Comparison of ENCODE assay signal across 9 cellular contexts in the genomic region with DNA sequence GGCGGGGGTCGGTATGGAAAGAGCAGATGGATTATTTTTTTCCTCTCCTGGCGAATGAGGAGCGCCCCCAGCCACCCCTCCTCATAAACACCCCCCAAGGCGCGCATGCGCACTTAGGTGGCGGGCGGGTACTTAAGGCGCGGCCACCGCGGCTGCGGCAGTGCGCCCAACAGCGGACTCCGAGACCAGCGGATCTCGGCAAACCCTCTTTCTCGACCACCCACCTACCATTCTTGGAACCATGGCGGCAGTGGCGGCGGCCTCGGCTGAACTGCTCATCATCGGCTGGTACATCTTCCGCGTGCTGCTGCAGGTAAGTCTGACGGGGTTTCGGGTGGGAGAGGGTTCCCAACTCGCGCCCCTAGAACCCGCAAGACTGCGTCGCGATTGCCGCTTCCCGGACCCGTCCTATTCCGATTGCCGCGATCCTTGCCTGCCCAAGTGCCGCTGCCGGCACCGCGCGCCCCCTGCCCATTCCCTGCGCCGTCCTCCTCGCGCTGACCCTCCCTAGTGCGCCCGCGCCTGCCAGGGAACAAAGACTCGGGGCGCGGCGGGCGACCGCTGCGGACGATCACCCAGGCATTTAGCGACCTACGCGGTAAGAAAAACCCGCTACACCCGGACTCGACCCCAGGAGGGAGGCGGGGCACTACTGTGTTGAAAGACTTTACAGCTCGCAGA. TPM values are rescaled to one million over a fixed set of nuclear protein-coding genes. Genes with fewer than 3 reads are reported as not detected.
DNase-seq lines count a peak whose midpoint lies in the region; ATAC-seq and TF ChIP-seq lines count a peak whose summit lies in the region.
"Had no signal": no experiment of that assay in that cellular context is flagged by ENCODE, and none has a peak within 500 bp of the region (broad histone marks: within the 10 kb centered on the region; RNA-seq: fewer than 3 reads in every experiment).

A gene with protein sequence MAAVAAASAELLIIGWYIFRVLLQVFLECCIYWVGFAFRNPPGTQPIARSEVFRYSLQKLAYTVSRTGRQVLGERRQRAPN (plus strand): TSS at position 160 of the 681 bp plus-strand sequence. CDS start 82 bp downstream, at position 242.

- no peak within 1 kb of the TSS for H3K27ac Mint-ChIP-seq in central memory CD8-positive, alpha-beta T cell (ENCODE audit: low read depth)

- H3K27me3 ChIP-seq in cardiac muscle cell (no peaks in the 10 kb centered on the region), upper lobe of right lung (no peaks in the 10 kb centered on the region)

- peaks cover 27% of the 10 kb centered on the region for H3K36me3 Mint-ChIP-seq in central memory CD8-positive, alpha-beta T cell (ENCODE audit: insufficient read depth)

- DNase-seq in cardiac muscle cell (ENCODE audit: low read depth in 1 of 2, low spot score in 1 of 2), result peak in 1 of 2 donors; percentile 17
- DNase-seq in left cardiac atrium, result no peak
- no peak for DNase-seq in central memory CD8-positive, alpha-beta T cell (ENCODE audit: low spot score in 2 of 2)
- DNase-seq in upper lobe of right lung, result no peak
- DNase-seq in foreskin melanocyte, result no peak
- DNase-seq in T1000 (lab: John Stamatoyannopoulos, UW), result no peak

- no peaks in the 10 kb centered on the region for H3K9me3 Mint-ChIP-seq in central memory CD8-positive, alpha-beta T cell

- 68% methylated on average over 46 to 60 of the region's 69 CpGs for WGBS in mesodermal cell (ENCODE audit: insufficient coverage in 2 of 2), 2 experiments

- intact Hi-C loops in left cardiac atrium (cut with DNase I), result no loop called here
- intact Hi-C loops in upper lobe of right lung (cut with DNase I), result no loop called here

- H3K27ac ChIP-seq in cardiac muscle cell (peak within 1 kb of the TSS; percentile 3), mesodermal cell (ENCODE audit: low read depth, low read length, severe bottlenecking) (no peak within 1 kb of the TSS), upper lobe of right lung (no peak within 1 kb of the TSS)
- H3K27ac ChIP-seq: SK-N-MC had no signal

- H3K4me3 ChIP-seq in cardiac muscle cell (peak within 1 kb of the TSS; percentile 17), mesodermal cell (ENCODE audit: extremely low read depth, insufficient read depth, low read length, poor library complexity, severe bottlenecking) (peak within 1 kb of the TSS; percentile 46), upper lobe of right lung (peak within 1 kb of the TSS; percentile 34)
- H3K4me3 ChIP-seq: SK-N-MC had no signal

- H3K36me3 ChIP-seq in cardiac muscle cell, result no peaks in the 10 kb centered on the region
- peaks cover 82% of the 10 kb centered on the region for H3K36me3 ChIP-seq in mesodermal cell (ENCODE audit: control insufficient read depth, insufficient read depth, low read length)
- peaks cover 5% of the 10 kb centered on the region for H3K36me3 ChIP-seq in upper lobe of right lung

- no peaks in the 10 kb centered on the region for H3K9me3 ChIP-seq in cardiac muscle cell (ENCODE audit: low read depth)
- peaks cover 3% of the 10 kb centered on the region for H3K9me3 ChIP-seq in mesodermal cell (ENCODE audit: control insufficient read depth, low read length)
- H3K9me3 ChIP-seq in upper lobe of right lung, result no peaks in the 10 kb centered on the region

- H3K4me3 Mint-ChIP-seq in central memory CD8-positive, alpha-beta T cell, result peak within 1 kb of the TSS; percentile 20

- ATAC-seq in left cardiac atrium (no peak), upper lobe of right lung (no peak), GM19023 (IDR thresholded peaks at IDR 0.05; ENCODE audit: unreplicated experiment) (no peak)
- no peak for ATAC-seq in central memory CD8-positive, alpha-beta T cell (replicated peaks; ENCODE audit: extremely low read depth, poor library complexity, severe bottlenecking)

- TF ChIP-seq CTCF in cardiac muscle cell (IDR thresholded peaks at IDR 0.05; ENCODE audit: low read depth, low read length), result no peak
- TF ChIP-seq CTCF in upper lobe of right lung (IDR thresholded peaks at IDR 0.05), result no peak

- no peaks in the 10 kb centered on the region for H3K27me3 Mint-ChIP-seq in central memory CD8-positive, alpha-beta T cell

- H3K4me1 ChIP-seq in cardiac muscle cell (ENCODE audit: low read depth) (peaks cover 26% of the 10 kb centered on the region), mesodermal cell (ENCODE audit: control insufficient read depth, insufficient read depth, low read length, poor library complexity, severe bottlenecking) (peaks cover 38% of the 10 kb centered on the region), upper lobe of right lung (peaks cover 66% of the 10 kb centered on the region)

- peaks cover 69% of the 10 kb centered on the region for H3K4me1 Mint-ChIP-seq in central memory CD8-positive, alpha-beta T cell

RNA-seq across cellular contexts. Expression of the gene that starts here (rescaled TPM):
- total RNA-seq in cardiac muscle cell (3.6 and 4.2 TPM in 2 replicates), left cardiac atrium (1 to 10 TPM; 2.8 to 4.0 TPM), upper lobe of right lung (0.43 TPM)
- 1.1 and 5.2 TPM in 2 replicates for polyA plus RNA-seq in cardiac muscle cell
- 83.6 TPM for polyA plus RNA-seq in mesodermal cell (2013, experiment 1 of 2)
- polyA plus RNA-seq in mesodermal cell (2013, experiment 2 of 2), result 87.7 TPM
